ENCODE assay signal across 25 cellular contexts in the genomic region with DNA sequence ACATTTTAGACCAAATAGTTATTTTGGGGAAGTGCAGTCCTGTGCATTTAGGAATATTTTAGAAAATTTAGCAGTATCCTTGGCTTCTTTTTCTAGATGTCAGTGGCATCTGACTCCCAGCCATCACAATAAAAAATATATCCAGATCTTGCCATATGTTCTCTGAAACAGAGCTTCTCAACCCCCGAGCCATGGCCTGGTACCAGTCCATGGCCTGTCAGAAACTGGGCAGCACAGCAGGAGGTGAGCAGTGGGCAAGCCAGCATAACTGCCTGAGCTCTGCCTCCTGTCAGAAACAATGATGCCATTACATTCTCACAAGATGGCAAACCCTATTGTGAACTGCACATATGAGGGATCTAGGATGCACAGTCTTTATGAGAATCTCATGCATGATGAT.
"Had no signal": no experiment of that assay in that cellular context is flagged by ENCODE, and none has a peak within 500 bp of the region (broad histone marks: within the 10 kb centered on the region; RNA-seq: fewer than 3 reads in every experiment).

No MANE protein-coding gene starts in this region.

- H3K4me3 ChIP-seq: ovary, psoas muscle, right lobe of liver, sigmoid colon, stomach, thoracic aorta, thyroid gland, tibial nerve, upper lobe of right lung, uterus had no signal

- DNase-seq: naive thymus-derived CD8-positive, alpha-beta T cell; nephron progenitor cell; occipital lobe; ovary; psoas muscle; right cardiac atrium; right lobe of liver; sigmoid colon; small intestine; stimulated activated CD4-positive, alpha-beta T cell treated with anti-CD3 and anti-CD28 coated beads, Interleukin-15, amount 100 ng/mL, for 24 hours; stimulated activated CD4-positive, alpha-beta T cell treated with anti-CD3 and anti-CD28 coated beads, Interleukin-2, amount 100 ng/mL, for 24 hours; stimulated activated CD4-positive, alpha-beta T cell treated with anti-CD3 and anti-CD28 coated beads, Interleukin-2, amount 100 ng/mL, for 48 hours; stimulated activated CD4-positive, alpha-beta T cell treated with anti-CD3 and anti-CD28 coated beads, Interleukin-4, amount 100 ng/mL, for 24 hours; stimulated activated naive B cell treated with anti-CD40 and anti-IgM and Interleukin-4, amounts not matched to agents 10 μg/mL and 1 μg/mL and 100 μg/mL, for 72 hours; stimulated activated naive CD4-positive, alpha-beta T cell treated with Interleukin-2 at 50 U/mL for 16 hours; stomach; thyroid gland; upper lobe of right lung; uterus had no signal

- ATAC-seq: naive thymus-derived CD8-positive, alpha-beta T cell; natural killer cell treated with Interleukin-12 subunit alpha and Interleukin-12 subunit beta and Interleukin-15 and Interleukin-18, amount 100 ng/mL, for 72 hours; psoas muscle; right cardiac atrium; right lobe of liver; stimulated activated effector memory CD8-positive, alpha-beta T cell treated with anti-CD3 and anti-CD28 coated beads, Interleukin-12 subunit alpha, Interleukin-12 subunit beta, amount 100 ng/mL, for 72 hours; stimulated activated naive B cell treated with anti-CD40 and anti-IgM and Interleukin-4, amounts not matched to agents 10 μg/mL and 1 μg/mL and 100 μg/mL, for 72 hours; upper lobe of right lung had no signal

- H3K9ac ChIP-seq: parathyroid adenoma had no signal

- H3K4me1 ChIP-seq: parathyroid adenoma, psoas muscle, right lobe of liver, sigmoid colon, stomach, thyroid gland, tibial nerve, upper lobe of right lung, uterus had no signal

- H3K9me3 ChIP-seq: neutrophil, ovary, psoas muscle, right lobe of liver, sigmoid colon, stomach, thoracic aorta, thyroid gland, tibial nerve, upper lobe of right lung, uterus had no signal

- H2AFZ ChIP-seq: parathyroid adenoma had no signal

- H3K27me3 ChIP-seq: neutrophil, ovary, right lobe of liver, sigmoid colon, stomach, thyroid gland, tibial nerve, upper lobe of right lung, uterus had no signal

- H3K79me2 ChIP-seq: parathyroid adenoma had no signal

- H3K27ac ChIP-seq: neutrophil, ovary, parathyroid adenoma, psoas muscle, right lobe of liver, sigmoid colon, stomach, thoracic aorta, thyroid gland, tibial nerve, upper lobe of right lung, uterus had no signal

- H3K36me3 ChIP-seq: neutrophil, ovary, right lobe of liver, sigmoid colon, stomach, thoracic aorta, thyroid gland, tibial nerve, upper lobe of right lung, uterus had no signal
